ENCODE assay signal across 17 cellular contexts in the genomic region with DNA sequence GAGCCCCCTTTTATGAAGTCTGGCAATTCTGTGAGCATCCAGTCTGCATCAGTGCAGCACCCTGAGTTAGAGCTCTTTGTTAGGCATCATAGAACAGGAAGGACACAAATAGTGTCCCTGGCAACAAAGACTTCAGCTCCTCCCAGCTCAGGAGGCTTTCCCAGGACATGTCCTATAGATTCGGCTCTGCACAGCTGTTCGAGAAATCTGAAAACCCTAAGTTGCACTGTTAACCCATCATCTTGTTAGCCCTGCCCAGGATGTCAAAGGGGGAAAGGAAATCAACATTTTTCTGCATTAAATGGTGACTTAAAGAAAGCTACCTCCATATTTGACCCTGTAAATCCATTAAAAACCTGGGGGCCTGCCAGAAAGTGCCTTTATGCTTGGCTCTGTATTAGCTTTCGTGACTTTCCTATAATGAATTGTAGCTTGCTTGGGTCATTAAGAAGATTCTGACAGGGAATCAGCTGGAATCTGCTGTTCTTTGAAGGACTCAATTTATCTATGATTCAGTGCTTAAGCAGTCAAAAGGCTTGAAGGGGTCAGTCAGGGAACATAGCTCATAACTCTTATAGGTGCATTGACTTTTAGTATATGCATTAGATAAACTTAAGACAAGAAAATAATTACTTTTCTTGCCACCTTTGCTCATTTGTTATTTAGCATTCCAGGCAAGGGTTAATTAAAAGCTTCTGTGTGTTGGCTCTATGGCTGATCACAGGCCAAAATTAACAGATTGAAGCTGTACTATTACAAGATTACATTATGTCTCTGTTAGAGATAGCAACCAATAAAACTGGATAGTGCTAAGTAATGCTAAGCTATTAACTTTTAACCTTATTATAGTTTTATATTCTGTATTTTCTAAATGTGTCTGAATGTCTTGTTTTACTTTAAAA. TPM values are rescaled to one million over a fixed set of nuclear protein-coding genes. Genes with fewer than 3 reads are reported as not detected.
DNase-seq lines count a peak whose midpoint lies in the region; ATAC-seq and TF ChIP-seq lines count a peak whose summit lies in the region.
"Had no signal": no experiment of that assay in that cellular context is flagged by ENCODE, and none has a peak within 500 bp of the region (broad histone marks: within the 10 kb centered on the region; RNA-seq: fewer than 3 reads in every experiment).

No MANE protein-coding gene starts in this region.

- intact Hi-C loops in Calu3 (cut with micrococcal nuclease; ENCODE audit: unreplicated experiment), result no loop called here

- no peak overlapping the region for H3K4me3 Mint-ChIP-seq in activated T-cell treated with anti-CD3 and anti-CD28 coated beads, Interleukin-2, amount 50 U/mL, for 24 hours
- no peak overlapping the region for H3K4me3 Mint-ChIP-seq in Calu3 (ENCODE audit: low read depth, unreplicated experiment)

- TF ChIP-seq CTCF in brain microvascular endothelial cell (IDR thresholded peaks at IDR 0.05; ENCODE audit: low read depth, low read length, missing control alignments) (no peak), Calu3 (IDR thresholded peaks at IDR 0.05; ENCODE audit: unreplicated experiment) (no peak)

- no peak overlapping the region for H3K27ac Mint-ChIP-seq in activated T-cell treated with anti-CD3 and anti-CD28 coated beads, Interleukin-2, amount 50 U/mL, for 24 hours
- H3K27ac Mint-ChIP-seq in Calu3 (ENCODE audit: unreplicated experiment), result no peak overlapping the region

- no peaks in the 10 kb centered on the region for H3K27me3 ChIP-seq in brain microvascular endothelial cell (replicated peaks)
- H3K27me3 ChIP-seq: SJSA1 had no signal

- no peaks in the 10 kb centered on the region for H3K9me3 Mint-ChIP-seq in activated T-cell treated with anti-CD3 and anti-CD28 coated beads, Interleukin-2, amount 50 U/mL, for 24 hours
- H3K9me3 Mint-ChIP-seq in Calu3 (ENCODE audit: low read depth, unreplicated experiment), result no peaks in the 10 kb centered on the region

- peaks cover 38% of the 10 kb centered on the region for H3K4me1 Mint-ChIP-seq in activated T-cell treated with anti-CD3 and anti-CD28 coated beads, Interleukin-2, amount 50 U/mL, for 24 hours (ENCODE audit: low read depth)
- H3K4me1 Mint-ChIP-seq in Calu3 (ENCODE audit: low read depth, unreplicated experiment), result no peaks in the 10 kb centered on the region

- H3K27ac ChIP-seq in brain microvascular endothelial cell, result peak overlapping the region; percentile 77
- H3K27ac ChIP-seq: esophagus squamous epithelium, SJSA1 had no signal

- peaks cover 6% of the 10 kb centered on the region for H3K36me3 ChIP-seq in brain microvascular endothelial cell (replicated peaks)
- H3K36me3 ChIP-seq: esophagus squamous epithelium, SJSA1 had no signal

- DNase-seq in EH (ENCODE audit: low read depth) (peak; percentile 94), M059J (ENCODE audit: low read depth) (peak; percentile 80), brain microvascular endothelial cell (peak; percentile 72), myocyte (ENCODE audit: low read depth) (peak; percentile 48), hippocampal formation (lab: John Stamatoyannopoulos, UW) (no peak), Calu3 (no peak)
- DNase-seq in activated T-cell treated with anti-CD3 and anti-CD28 coated beads, Interleukin-2, amount 50 U/mL, for 24 hours, result no peak
- DNase-seq: activated T-cell treated with anti-CD3 and anti-CD28 coated beads, Interleukin-2, amount 50 U/mL, for 48 hours; COR-L47; esophagus squamous epithelium; left cardiac atrium; NCI-H510A; stimulated activated CD4-positive, alpha-beta T cell treated with anti-CD3 and anti-CD28 coated beads, Interleukin-2, amount 100 ng/mL, for 24 hours; stimulated activated naive CD4-positive, alpha-beta T cell had no signal

- in situ Hi-C loops in brain microvascular endothelial cell (cut with HindIII; ENCODE audit: low pct_ligation_motif_present, low sequenced_read_pairs), result no loop called here

- BruUV-seq in Calu3 (replicated peaks; lab: Mats Ljungman, UMichigan), result no TSS peak

- CTCF ChIA-PET in Calu3 (lab: Charles Lee), result interaction anchor here (0.6 kb wide), 1 partner anchor 102 kb away, joined by 3 read pairs; no protein-coding TSS in a partner anchor

- peaks cover 2% of the 10 kb centered on the region for H3K27me3 Mint-ChIP-seq in activated T-cell treated with anti-CD3 and anti-CD28 coated beads, Interleukin-2, amount 50 U/mL, for 24 hours
- no peaks in the 10 kb centered on the region for H3K27me3 Mint-ChIP-seq in Calu3 (ENCODE audit: unreplicated experiment)

- H3K36me3 Mint-ChIP-seq in activated T-cell treated with anti-CD3 and anti-CD28 coated beads, Interleukin-2, amount 50 U/mL, for 24 hours (ENCODE audit: low read depth), result no peaks in the 10 kb centered on the region
- peaks cover 14% of the 10 kb centered on the region for H3K36me3 Mint-ChIP-seq in Calu3 (ENCODE audit: insufficient read depth, unreplicated experiment)

- no peak for ATAC-seq in HG03442 (IDR thresholded peaks at IDR 0.05; ENCODE audit: unreplicated experiment)
- ATAC-seq: activated CD4-positive, CD25-positive, alpha-beta regulatory T cell treated with anti-CD3 and anti-CD28 coated beads, Interleukin-2, amount 50 U/mL, for 24 hours; left cardiac atrium had no signal

- no peak overlapping the region for H3K4me3 ChIP-seq in brain microvascular endothelial cell (ENCODE audit: low read depth, low read length)
- H3K4me3 ChIP-seq: esophagus squamous epithelium, SJSA1 had no signal

RNA-seq across cellular contexts. Expression of a gene that starts 20.6 kb away (rescaled TPM):
- total RNA-seq in M059J (2014; rRNA removed; shearing (Covaris generic)), result 0.12 and 0.17 TPM in 2 replicates
- total RNA-seq in myocyte (0.62 and 0.78 TPM in 2 replicates), Calu3 (2022) (not detected in 2 replicates)
- 0.19 TPM for polyA plus RNA-seq in myocyte (2012)
- total RNA-seq: SJSA1 had no signal

RNA-seq across cellular contexts. Expression of a gene that starts 47.6 kb away (rescaled TPM):
- 28.8 and 36.1 TPM in 2 replicates for total RNA-seq in M059J (2014; rRNA removed; shearing (Covaris generic))
- total RNA-seq in myocyte (25.6 and 27.1 TPM in 2 replicates), Calu3 (2022) (51.7 and 95.4 TPM in 2 replicates)
- 14.4 TPM for polyA plus RNA-seq in myocyte (2012)

Comparison
In these comparisons a context has a peak if more than half of its experiments do, and no peak if none do; other contexts are left out.
1. DNase-seq: peak in EH (single experiment), M059J (single experiment), brain microvascular endothelial cell (single experiment) and myocyte (single experiment); none in hippocampal formation (0 of 2), activated T-cell treated with anti-CD3 and anti-CD28 coated beads, Interleukin-2, amount 50 U/mL, for 24 hours (single experiment) and Calu3 (single experiment).